9 cellular contexts compared by ENCODE assay signal in the genomic region with DNA sequence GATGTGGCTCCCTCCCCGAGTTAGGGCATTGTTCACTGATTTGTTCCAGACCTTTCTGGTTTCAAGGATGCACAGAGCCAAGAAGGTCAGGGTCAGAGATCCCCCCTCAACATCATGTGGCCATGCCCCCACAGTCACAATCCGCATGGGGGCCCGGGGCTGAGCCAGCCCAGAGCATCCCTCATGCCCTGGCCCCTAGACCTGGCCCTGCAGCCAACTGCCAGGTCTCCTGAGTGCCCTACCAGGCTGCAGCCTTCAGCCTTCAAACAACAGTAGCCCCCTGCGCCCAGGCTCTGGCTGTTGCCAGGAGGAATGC.
"Had no signal": no experiment of that assay in that cellular context is flagged by ENCODE, and none has a peak within 500 bp of the region (broad histone marks: within the 10 kb centered on the region; RNA-seq: fewer than 3 reads in every experiment).

No MANE protein-coding gene starts in this region.

- H3K4me3 ChIP-seq: dorsolateral prefrontal cortex, gastroesophageal sphincter, lung had no signal

- H3K27ac Mint-ChIP-seq: WTC11 had no signal

- H3K4me3 Mint-ChIP-seq: neural crest cell, WTC11 had no signal

- H3K36me3 Mint-ChIP-seq: WTC11 had no signal

- H3K27ac ChIP-seq: dorsolateral prefrontal cortex had no signal

- H3K4me1 Mint-ChIP-seq: neural crest cell, WTC11 had no signal

- H3K9me3 Mint-ChIP-seq: neural crest cell, WTC11 had no signal

- H3K27me3 ChIP-seq: dorsolateral prefrontal cortex, gastroesophageal sphincter had no signal

- H3K9me3 ChIP-seq: gastroesophageal sphincter had no signal

- FAIRE-seq: astrocyte, bronchial epithelial cell, islet of Langerhans, TTC549 had no signal
